Comparison of ENCODE assay signal across 8 cellular contexts in the genomic region with DNA sequence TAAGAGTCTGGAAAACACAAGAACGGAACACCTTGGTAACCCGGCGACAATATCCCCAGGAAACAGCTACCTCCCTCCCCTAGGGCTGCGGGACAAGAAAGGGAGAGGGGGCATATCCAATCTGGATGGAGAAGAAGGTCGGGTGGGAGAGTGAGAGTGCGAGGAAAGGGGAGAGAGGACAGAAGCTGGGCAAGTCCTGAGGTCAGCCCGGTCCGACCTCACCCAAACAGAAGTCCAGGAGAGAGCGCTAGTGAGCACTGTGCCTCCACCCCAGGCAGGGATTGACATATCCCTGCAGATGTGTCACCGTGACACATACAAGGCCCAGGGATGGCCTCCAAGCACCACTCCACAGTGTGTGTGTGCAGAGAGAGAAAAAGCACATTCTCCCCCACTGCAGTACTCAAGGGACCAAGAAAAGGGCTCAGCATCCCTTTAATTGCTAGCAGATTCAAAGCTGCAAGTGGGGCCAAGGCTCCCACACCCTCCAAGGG. TPM values are rescaled to one million over a fixed set of nuclear protein-coding genes. Genes with fewer than 3 reads are reported as not detected.
DNase-seq lines count a peak whose midpoint lies in the region; ATAC-seq and TF ChIP-seq lines count a peak whose summit lies in the region.

No MANE protein-coding gene starts in this region.

- no peak overlapping the region for H2AFZ ChIP-seq in trophoblast cell (ENCODE audit: insufficient read depth, low read length, poor library complexity)

- H4K12ac ChIP-seq in trophoblast cell (ENCODE audit: low read depth, low read length), result no peak overlapping the region

- no peak overlapping the region for H2BK120ac ChIP-seq in trophoblast cell (ENCODE audit: insufficient read depth, low read length, poor library complexity)

- TF ChIP-seq CTCF in AG04450 (IDR thresholded peaks at IDR 0.05; ENCODE audit: low read depth, low read length), result peak; percentile 76
- TF ChIP-seq CTCF in GM13976 (IDR thresholded peaks at IDR 0.05; ENCODE audit: borderline replicate concordance, control extremely low read depth, extremely low read depth, insufficient read depth, missing control alignments), result peak; percentile 70

- H3K4me1 ChIP-seq in trophoblast cell (ENCODE audit: control insufficient read depth in 1 of 2, insufficient read depth in 2 of 2, low read length in 2 of 2), result peaks cover 2 to 25% of the 10 kb centered on the region in 2 experiments

- no peaks in the 10 kb centered on the region for H3K27me3 ChIP-seq in AG04450 (ENCODE audit: control insufficient read depth, insufficient read depth, low read length)
- H3K27me3 ChIP-seq in trophoblast cell (ENCODE audit: insufficient read depth, low read length), result no peaks in the 10 kb centered on the region

- H3K18ac ChIP-seq in trophoblast cell (ENCODE audit: low read length), result no peak overlapping the region

- peaks cover 0 to 1% of the 10 kb centered on the region in 2 donors for H3K36me3 Mint-ChIP-seq in activated T-cell treated with anti-CD3 and anti-CD28 coated beads, Interleukin-2, amount 50 U/mL, for 72 hours (ENCODE audit: insufficient read depth in 2 of 2)

- no peak overlapping the region for H4K8ac ChIP-seq in trophoblast cell (ENCODE audit: low read depth, low read length)

- no peak overlapping the region for H3K4ac ChIP-seq in trophoblast cell (ENCODE audit: low read depth, low read length)

- H3K4me2 ChIP-seq in trophoblast cell (ENCODE audit: low read length), result peak overlapping the region; percentile 18

- no CpG with 5 or more reads among the region's 10 CpGs for WGBS in trophoblast cell (ENCODE audit: extremely low coverage, insufficient coverage, insufficient read length)

- peaks cover 25% of the 10 kb centered on the region for H3K79me1 ChIP-seq in trophoblast cell (ENCODE audit: low read length)

- CTCF ChIA-PET in AG04450 (lab: Charles Lee), result interaction anchor here (0.6 to 3.4 kb wide), 26 partner anchors 11 to 275 kb away, joined by 3 to 51 read pairs (median 4); a partner anchor contains a TSS

- peak; percentile 50 to 51 for ATAC-seq in activated T-cell treated with anti-CD3 and anti-CD28 coated beads, Interleukin-2, amount 50 U/mL, for 72 hours (replicated peaks in 1 of 2)
- no peak for ATAC-seq in HG03095 (IDR thresholded peaks at IDR 0.05; ENCODE audit: unreplicated experiment)
- no peak for ATAC-seq in GM21367 (IDR thresholded peaks at IDR 0.05; ENCODE audit: unreplicated experiment)

- H3K4me3 ChIP-seq in AG04450 (ENCODE audit: low read depth, low read length) (peak overlapping the region; percentile 90), trophoblast cell (ENCODE audit: low read depth, low read length) (no peak overlapping the region)

- peak overlapping the region in 1 of 2 donors; percentile 20 for H3K4me3 Mint-ChIP-seq in activated T-cell treated with anti-CD3 and anti-CD28 coated beads, Interleukin-2, amount 50 U/mL, for 72 hours

- no peak overlapping the region for H3K14ac ChIP-seq in trophoblast cell (ENCODE audit: low read length)

- peak overlapping the region; percentile 68 for H3K27ac ChIP-seq in AG04450 (ENCODE audit: low read depth, low read length)
- no peak overlapping the region for H3K27ac ChIP-seq in trophoblast cell (ENCODE audit: low read depth, low read length)

- no peak overlapping the region for H3K27ac Mint-ChIP-seq in activated T-cell treated with anti-CD3 and anti-CD28 coated beads, Interleukin-2, amount 50 U/mL, for 72 hours

- no peak overlapping the region for H2AK5ac ChIP-seq in trophoblast cell (ENCODE audit: low read length)

- H4K91ac ChIP-seq in trophoblast cell (ENCODE audit: low read depth, low read length), result no peak overlapping the region

- no peaks in the 10 kb centered on the region for H3K9me3 Mint-ChIP-seq in activated T-cell treated with anti-CD3 and anti-CD28 coated beads, Interleukin-2, amount 50 U/mL, for 72 hours

- H3K79me2 ChIP-seq in trophoblast cell (ENCODE audit: control insufficient read depth, insufficient read depth, low read length, poor library complexity), result peaks cover 17% of the 10 kb centered on the region

- no peak for DNase-seq in AG04450 (ENCODE audit: low read depth, low spot score)
- peak; percentile 79 for DNase-seq in GM13976 (ENCODE audit: low spot score)
- DNase-seq in NCI-H2227 treated with DMSO at 0.1 percent for 48 hours (lab: John Stamatoyannopoulos, UW), result peak; percentile 3
- peak; percentile 61 to 64 for DNase-seq in activated T-cell treated with anti-CD3 and anti-CD28 coated beads, Interleukin-2, amount 50 U/mL, for 72 hours
- peak; percentile 32 for DNase-seq in germinal center (ENCODE audit: low spot score)
- peak; percentile 80 to 86 for DNase-seq in trophoblast cell

- in situ Hi-C loops in GM13976 (cut with MboI; ENCODE audit: low sequenced_read_pairs, unreplicated experiment), result loop anchor here (25.0 kb wide), 1 partner anchor 414 kb away; no protein-coding TSS in a partner anchor

- H3K23ac ChIP-seq in trophoblast cell (ENCODE audit: low read length), result no peak overlapping the region

- POLR2A ChIA-PET in AG04450 (lab: Yijun Ruan, JAX), result interaction anchor here (0.6 to 2.4 kb wide), 5 partner anchors 35 to 243 kb away, joined by 4 to 11 read pairs (median 6); no protein-coding TSS in a partner anchor

- peaks cover 39% of the 10 kb centered on the region for H3K27me3 Mint-ChIP-seq in activated T-cell treated with anti-CD3 and anti-CD28 coated beads, Interleukin-2, amount 50 U/mL, for 72 hours (ENCODE audit: low read depth)

- no peak overlapping the region for H3K9ac ChIP-seq in trophoblast cell (ENCODE audit: low read length)

- peaks cover under 1% of the 10 kb centered on the region for H3K4me1 Mint-ChIP-seq in activated T-cell treated with anti-CD3 and anti-CD28 coated beads, Interleukin-2, amount 50 U/mL, for 72 hours (ENCODE audit: low read depth)

- no peak overlapping the region for H2BK5ac ChIP-seq in trophoblast cell (ENCODE audit: low read depth, low read length, poor library complexity)

- H3K9me3 ChIP-seq in AG04450 (ENCODE audit: control insufficient read depth, insufficient read depth, low read length) (no peaks in the 10 kb centered on the region; the same call in 1 of the 2 replicates), trophoblast cell (ENCODE audit: insufficient read depth, low read depth, low read length) (peaks cover 2% of the 10 kb centered on the region)

- no peak overlapping the region for H2BK12ac ChIP-seq in trophoblast cell (ENCODE audit: low read length)

- H3K36me3 ChIP-seq in trophoblast cell (ENCODE audit: control insufficient read depth in 1 of 2, insufficient read depth in 2 of 2, low read length in 2 of 2), result peaks cover 16% of the 10 kb centered on the region in 2 experiments

RNA-seq across cellular contexts. Expression of a gene that starts 3.3 kb away (rescaled TPM):
- polyA plus RNA-seq in AG04450 (2011; rRNA removed), result 13.5 and 26.5 TPM in 2 replicates
- polyA minus RNA-seq in AG04450 (2011; rRNA and poly(A)+ RNA removed), result 16.0 and 22.0 TPM in 2 replicates
- total RNA-seq in activated T-cell treated with anti-CD3 and anti-CD28 coated beads, Interleukin-2, amount 50 U/mL, for 72 hours, result 1 to 10 TPM in 1 of 2 donors, under 1 TPM in 1; 0.94 to 7.2 TPM
- 57.9 and 59.3 TPM in 2 replicates for polyA plus RNA-seq in trophoblast cell (2013)

Comparison
In these comparisons a context has a peak if more than half of its experiments do, and no peak if none do; other contexts are left out.
1. ATAC-seq: peak in activated T-cell treated with anti-CD3 and anti-CD28 coated beads, Interleukin-2, amount 50 U/mL, for 72 hours (2 of 2); none in HG03095 (single experiment) and GM21367 (single experiment).